Comparison of ENCODE assay signal across 8 cellular contexts in genomic region chr7:151727579-151728285, GRCh38.
A peak's percentile ranks its signal among the peaks of the same experiment; 100 is the strongest.
DNase-seq lines count a peak whose midpoint lies in the region; ATAC-seq and TF ChIP-seq lines count a peak whose summit lies in the region.

No MANE protein-coding gene starts in this region.

- no peaks in the 10 kb centered on the region for H3K27me3 Mint-ChIP-seq in type B pancreatic cell

- peak overlapping the region; percentile 29 for H3K4me3 ChIP-seq in osteoblast (ENCODE audit: insufficient read depth, low read length)

- TF ChIP-seq CTCF in osteoblast (IDR thresholded peaks at IDR 0.05; ENCODE audit: extremely low read depth, low read depth, low read length) (no peak), type B pancreatic cell (conservative IDR thresholded peaks at IDR 0.05) (no peak)

- H3K27ac Mint-ChIP-seq in type B pancreatic cell = peak overlapping the region; percentile 46

- peak overlapping the region; percentile 58 for H3K27ac ChIP-seq in osteoblast (ENCODE audit: low read depth, low read length)

- H3K4me3 Mint-ChIP-seq in type B pancreatic cell = no peak overlapping the region

- H3K79me2 ChIP-seq in osteoblast (ENCODE audit: insufficient read depth, low read length) = no peaks in the 10 kb centered on the region

- H3K36me3 Mint-ChIP-seq in type B pancreatic cell = no peaks in the 10 kb centered on the region

- peak; percentile 90 for DNase-seq in HS-5 (ENCODE audit: low read depth)
- peak; percentile 39 for DNase-seq in activated CD4-positive, CD25-positive, alpha-beta regulatory T cell treated with anti-CD3 and anti-CD28 coated beads, Interleukin-2, amount 50 U/mL, for 72 hours
- DNase-seq in osteoblast (ENCODE audit: insufficient read length, low spot score, missing footprints) = peak; percentile 100
- DNase-seq in type B pancreatic cell (ENCODE audit: extremely low spot score, unreplicated experiment) = no peak
- DNase-seq in NCI-H2171 (lab: John Stamatoyannopoulos, UW) = no peak
- no peak for DNase-seq in effector CD8-positive, alpha-beta T cell (lab: John Stamatoyannopoulos, UW)

- no peak overlapping the region for H2AFZ ChIP-seq in osteoblast (ENCODE audit: low read length)

- H3K4me1 ChIP-seq in osteoblast (ENCODE audit: insufficient read depth, low read length) = peaks cover 11% of the 10 kb centered on the region

- H3K36me3 ChIP-seq in osteoblast (ENCODE audit: insufficient read depth, low read length) = no peaks in the 10 kb centered on the region

- H3K9me3 Mint-ChIP-seq in type B pancreatic cell = no peaks in the 10 kb centered on the region

- no peaks in the 10 kb centered on the region for H3K27me3 ChIP-seq in osteoblast (ENCODE audit: insufficient read depth, low read length)

- H4K20me1 ChIP-seq in osteoblast (ENCODE audit: insufficient read depth, low read length) = no peaks in the 10 kb centered on the region

- peak overlapping the region; percentile 53 for H3K4me2 ChIP-seq in osteoblast (ENCODE audit: insufficient read depth, low read length)

- ATAC-seq in GM18909 (IDR thresholded peaks at IDR 0.05; ENCODE audit: poor library complexity, unreplicated experiment) (peak; percentile 64), esophagus mucosa (peak; percentile 94)

- peaks cover 12% of the 10 kb centered on the region for H3K4me1 Mint-ChIP-seq in type B pancreatic cell (ENCODE audit: unreplicated experiment)

- no peaks in the 10 kb centered on the region for H3K9me3 ChIP-seq in osteoblast (ENCODE audit: low read depth, low read length)

Comparison
In these comparisons a context has a peak if more than half of its experiments do, and no peak if none do; other contexts are left out.
1. DNase-seq: peak in HS-5 (single experiment), activated CD4-positive, CD25-positive, alpha-beta regulatory T cell treated with anti-CD3 and anti-CD28 coated beads, Interleukin-2, amount 50 U/mL, for 72 hours (single experiment) and osteoblast (single experiment); none in type B pancreatic cell (single experiment), NCI-H2171 (single experiment) and effector CD8-positive, alpha-beta T cell (single experiment).